ENCODE assay signal across 1 cellular context in the genomic region with DNA sequence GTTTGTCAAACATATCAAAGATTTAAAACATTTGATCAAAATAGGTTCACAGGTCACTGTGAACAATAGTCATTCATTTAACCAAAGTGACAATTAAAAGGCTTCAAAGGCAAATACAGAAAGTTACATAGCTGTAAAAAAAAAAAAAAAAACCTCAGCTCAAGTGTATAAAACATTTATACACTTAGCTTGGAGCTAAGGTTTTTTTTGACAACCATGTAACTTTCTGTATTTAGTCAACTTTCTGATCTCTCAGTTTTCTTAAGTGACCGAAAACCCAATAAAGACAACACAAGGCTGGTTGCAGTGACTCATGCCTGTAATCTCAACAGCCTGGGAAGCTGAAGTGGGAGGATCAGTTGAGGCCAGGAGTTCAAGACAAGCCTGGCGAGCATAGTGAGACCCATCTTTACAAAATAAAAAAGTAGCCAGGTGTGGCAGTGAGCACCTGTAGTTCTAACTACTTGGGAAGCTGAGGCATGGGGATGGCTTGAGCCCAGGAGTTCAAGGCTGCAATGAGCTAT.
TF ChIP-seq lines count a peak whose summit lies in the region.

No MANE protein-coding gene starts in this region.

TF ChIP-seq in HepG2, 621 proteins besides CTCF, POLR2A, EP300 and RAD21:
- TF ChIP-seq FOSL2 (CRISPR knock-in tag; IDR thresholded peaks at IDR 0.05) (peak; percentile 42; the same call in 1 of the 2 replicates), ZNF44 (CRISPR knock-in tag; IDR thresholded peaks at IDR 0.05) (no peak)
